Comparison of ENCODE assay signal across 8 cellular contexts in genomic region chr5:65100846-65101678, GRCh38.
A peak's percentile ranks its signal among the peaks of the same experiment; 100 is the strongest.
DNase-seq lines count a peak whose midpoint lies in the region; ATAC-seq and TF ChIP-seq lines count a peak whose summit lies in the region.

No MANE protein-coding gene starts in this region.

- H3K4me3 ChIP-seq in MM.1S (ENCODE audit: low read length), result no peak overlapping the region

- H3K4me1 Mint-ChIP-seq in T-cell (peaks cover 36 to 46% (median 41%) of the 10 kb centered on the region in 3 donors), naive B cell (peaks cover 24 to 36% (median 25%) of the 10 kb centered on the region in 3 donors)

- H3K4me1 ChIP-seq in MM.1S (ENCODE audit: low read length), result 0 out of 2 replicates have a peak, but pooled peaks cover 11% of the 10 kb centered on the region

- H4K20me1 ChIP-seq in MM.1S (ENCODE audit: insufficient read depth, low read length), result no peaks in the 10 kb centered on the region

- H3K4me2 ChIP-seq in MM.1S (ENCODE audit: low read depth, low read length), result no peak overlapping the region

- H3K36me3 Mint-ChIP-seq in T-cell, result no peaks in the 10 kb centered on the region
- no peaks in the 10 kb centered on the region for H3K36me3 Mint-ChIP-seq in naive B cell

- H3K36me3 ChIP-seq in MM.1S (replicated peaks; ENCODE audit: insufficient read depth, low read length), result no peaks in the 10 kb centered on the region

- no peaks in the 10 kb centered on the region for H3K9me3 ChIP-seq in MM.1S (replicated peaks; ENCODE audit: insufficient read depth, low read length)

- H3K27me3 ChIP-seq in MM.1S (replicated peaks; ENCODE audit: insufficient read depth, low read length), result no peaks in the 10 kb centered on the region

- no peak overlapping the region for H3K27ac ChIP-seq in MM.1S (ENCODE audit: low read length)

- DNase-seq in activated T-cell treated with anti-CD3 and anti-CD28 coated beads, Interleukin-2, amount 50 U/mL, for 1 hour, result peak; percentile 38
- no peak for DNase-seq in activated T-cell treated with anti-CD3 and anti-CD28 coated beads for 4 hours
- DNase-seq in MM.1S, result peak; percentile 8
- DNase-seq in T-cell, result peak in 14 of 34 experiments; percentile 2 to 25 (median 10)
- DNase-seq in erythroblast (lab: John Stamatoyannopoulos, UW), result peak; percentile 89 to 90
- DNase-seq in naive B cell, result no peak
- DNase-seq in pons (ENCODE audit: low spot score), result no peak

- CTCF ChIA-PET in T-cell (lab: Charles Lee), result interaction anchor here in 1 of 2 donors (1.0 to 1.4 kb wide), 2 partner anchors 381 to 382 kb away, joined by 4 to 5 read pairs; no protein-coding TSS in a partner anchor

- H3K9ac ChIP-seq in MM.1S (ENCODE audit: low read length), result no peak overlapping the region

- POLR2A ChIA-PET in T-cell (lab: Charles Lee), result interaction anchor here in 1 of 2 donors (0.5 to 0.6 kb wide), 2 partner anchors 266 to 380 kb away, joined by 3 to 5 read pairs; no protein-coding TSS in a partner anchor

- TF ChIP-seq CTCF in MM.1S (IDR thresholded peaks at IDR 0.05; ENCODE audit: low read length), result peak; percentile 42

- no peaks in the 10 kb centered on the region for H3K79me2 ChIP-seq in MM.1S (ENCODE audit: low read length)

- H2AFZ ChIP-seq in MM.1S (ENCODE audit: low read length), result no peak overlapping the region

- no peaks in the 10 kb centered on the region for H3K9me2 ChIP-seq in MM.1S (replicated peaks; ENCODE audit: insufficient read depth, low read length)

- H3K27ac Mint-ChIP-seq in T-cell (peak overlapping the region in 1 of 2 donors; percentile 97), naive B cell (peak overlapping the region in 3 of 6 donors; percentile 43 to 76 (median 70))

- H3F3A ChIP-seq in MM.1S (ENCODE audit: insufficient read depth, low read length), result no peaks in the 10 kb centered on the region

- no peak for ATAC-seq in T-cell (replicated peaks in 1 of 4)
- no peak for ATAC-seq in naive B cell (ENCODE audit: low read depth in 2 of 2)
- no peak for ATAC-seq in HG03442 (IDR thresholded peaks at IDR 0.05; ENCODE audit: unreplicated experiment)

- H3K27me3 Mint-ChIP-seq in T-cell, result peaks cover 0 to 2% of the 10 kb centered on the region in 2 donors
- H3K27me3 Mint-ChIP-seq in naive B cell, result peaks cover 0 to 6% (median 0%) of the 10 kb centered on the region in 3 donors

- H3K4me3 Mint-ChIP-seq in T-cell, result peak overlapping the region in 2 of 3 donors; percentile 21 to 53
- peak overlapping the region in 5 of 8 donors; percentile 4 to 91 (median 85) for H3K4me3 Mint-ChIP-seq in naive B cell

- peak; percentile 54 for TF ChIP-seq POLR2A in erythroblast (IDR thresholded peaks at IDR 0.05; ENCODE audit: low read length)

- no peaks in the 10 kb centered on the region for H3K9me3 Mint-ChIP-seq in T-cell
- no peaks in the 10 kb centered on the region for H3K9me3 Mint-ChIP-seq in naive B cell

Comparison
In these comparisons a context has a peak if more than half of its experiments do, and no peak if none do; other contexts are left out.
1. DNase-seq: peak in activated T-cell treated with anti-CD3 and anti-CD28 coated beads, Interleukin-2, amount 50 U/mL, for 1 hour (single experiment), MM.1S (single experiment) and erythroblast (2 of 2); none in activated T-cell treated with anti-CD3 and anti-CD28 coated beads for 4 hours (single experiment), naive B cell (single experiment) and pons (single experiment).